6 cellular contexts compared by ENCODE assay signal in genomic region chr2:223369889-223370288, GRCh38.
"Had no signal": no experiment of that assay in that cellular context is flagged by ENCODE, and none has a peak within 500 bp of the region (broad histone marks: within the 10 kb centered on the region; RNA-seq: fewer than 3 reads in every experiment).

No MANE protein-coding gene starts in this region.

- H3K27ac ChIP-seq: HL-60 had no signal

- H3K4me3 ChIP-seq: K562 had no signal

- FAIRE-seq: HepG2, HTR-8/SVneo, K562 had no signal

- ATAC-seq: HepG2, K562 had no signal

- DNase-seq: IMR-90, KBM-7 had no signal
